Comparison of ENCODE assay signal across 10 cellular contexts in genomic region chr2:230575640-230576324, GRCh38.
DNase-seq lines count a peak whose midpoint lies in the region; ATAC-seq lines count a peak whose summit lies in the region.
"Had no signal": no experiment of that assay in that cellular context is flagged by ENCODE, and none has a peak within 500 bp of the region (broad histone marks: within the 10 kb centered on the region; RNA-seq: fewer than 3 reads in every experiment).

No MANE protein-coding gene starts in this region.

- intact Hi-C loops in activated CD4-positive, alpha-beta memory T cell treated with anti-CD3 and anti-CD28 coated beads for 36 hours (cut with micrococcal nuclease), result no loop called here

- H3K36me3 Mint-ChIP-seq in activated CD4-positive, alpha-beta memory T cell treated with anti-CD3 and anti-CD28 coated beads for 36 hours, result peaks cover 10% of the 10 kb centered on the region

- no peak for ATAC-seq in HG03135 (IDR thresholded peaks at IDR 0.05; ENCODE audit: unreplicated experiment)

- no peak overlapping the region for H3K4me3 Mint-ChIP-seq in activated CD4-positive, alpha-beta memory T cell treated with anti-CD3 and anti-CD28 coated beads for 36 hours

- POLR2A ChIA-PET in activated CD4-positive, alpha-beta memory T cell treated with anti-CD3 and anti-CD28 coated beads for 36 hours (lab: Charles Lee), result no interaction called here

- peak overlapping the region; percentile 19 for H3K27ac Mint-ChIP-seq in activated CD4-positive, alpha-beta memory T cell treated with anti-CD3 and anti-CD28 coated beads for 36 hours

- peak; percentile 16 for DNase-seq in NK-92 treated with Interleukin-12 subunit alpha and Interleukin-12 subunit beta, amount 100 ng/mL, for 24 hours (lab: John Stamatoyannopoulos, UW)
- DNase-seq in NK-92 (lab: John Stamatoyannopoulos, UW; ENCODE audit: unreplicated experiment) (no peak), NCI-H526 (lab: John Stamatoyannopoulos, UW) (no peak), NCI-H1930 (lab: John Stamatoyannopoulos, UW) (no peak)
- DNase-seq in activated CD4-positive, alpha-beta memory T cell treated with anti-CD3 and anti-CD28 coated beads for 36 hours, result peak; percentile 71
- peak; percentile 3 for DNase-seq in effector CD8-positive, alpha-beta T cell (lab: John Stamatoyannopoulos, UW)
- peak; percentile 41 for DNase-seq in stimulated activated naive CD4-positive, alpha-beta T cell treated with Interleukin-2 at 50 U/mL for 16 hours (lab: John Stamatoyannopoulos, UW)
- DNase-seq: amniotic stem cell, NCI-H446 treated with DMSO at 0.1 percent for 48 hours had no signal

- CTCF ChIA-PET in activated CD4-positive, alpha-beta memory T cell treated with anti-CD3 and anti-CD28 coated beads for 36 hours (lab: Charles Lee), result no interaction called here

- H3K27me3 Mint-ChIP-seq in activated CD4-positive, alpha-beta memory T cell treated with anti-CD3 and anti-CD28 coated beads for 36 hours, result no peaks in the 10 kb centered on the region

- peaks cover 28% of the 10 kb centered on the region for H3K9me3 Mint-ChIP-seq in activated CD4-positive, alpha-beta memory T cell treated with anti-CD3 and anti-CD28 coated beads for 36 hours

- H3K4me1 Mint-ChIP-seq in activated CD4-positive, alpha-beta memory T cell treated with anti-CD3 and anti-CD28 coated beads for 36 hours (ENCODE audit: low read depth), result peaks cover 8% of the 10 kb centered on the region

Comparison
In these comparisons a context has a peak if more than half of its experiments do, and no peak if none do; other contexts are left out.
1. DNase-seq: peak in NK-92 treated with Interleukin-12 subunit alpha and Interleukin-12 subunit beta, amount 100 ng/mL, for 24 hours (single experiment), activated CD4-positive, alpha-beta memory T cell treated with anti-CD3 and anti-CD28 coated beads for 36 hours (single experiment), effector CD8-positive, alpha-beta T cell (single experiment) and stimulated activated naive CD4-positive, alpha-beta T cell treated with Interleukin-2 at 50 U/mL for 16 hours (single experiment); none in NK-92 (single experiment), NCI-H526 (0 of 2) and NCI-H1930 (0 of 2).